ENCODE assay signal across 37 cellular contexts in the genomic region with DNA sequence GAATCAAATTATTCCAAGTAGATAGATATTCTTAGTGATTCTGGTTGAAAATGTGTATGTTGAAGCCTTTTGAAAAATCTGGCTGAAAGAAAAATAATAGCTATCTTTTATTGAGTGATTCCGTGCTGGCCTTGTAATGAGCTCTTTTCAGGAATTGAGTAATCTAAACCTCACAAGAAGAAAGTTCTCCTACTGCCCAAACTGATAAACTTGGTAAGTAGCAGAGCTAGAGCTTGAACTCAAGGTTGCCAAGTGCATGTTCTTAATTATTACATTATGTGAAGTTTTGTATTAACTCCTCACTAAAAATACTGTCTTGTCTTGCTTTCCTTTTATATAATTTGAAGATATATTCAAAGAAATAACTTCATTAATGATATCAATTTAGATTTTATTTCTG. TPM values are rescaled to one million over a fixed set of nuclear protein-coding genes. Genes with fewer than 3 reads are reported as not detected.
"Had no signal": no experiment of that assay in that cellular context is flagged by ENCODE, and none has a peak within 500 bp of the region (broad histone marks: within the 10 kb centered on the region; RNA-seq: fewer than 3 reads in every experiment).

No MANE protein-coding gene starts in this region.

- H3K9me3 ChIP-seq: MG63, SJSA1 had no signal

- H3K36me3 ChIP-seq: MG63, SJSA1 had no signal

- H3K27me3 ChIP-seq: MG63, SJSA1 had no signal

- H3K4me1 Mint-ChIP-seq: activated B cell treated with CpG ODN at 0.5 μM for 24 hours had no signal

- H3K4me3 ChIP-seq: MG63, PC-9, SJSA1 had no signal

- DNase-seq: activated B cell treated with CpG ODN at 0.5 μM for 24 hours; activated CD4-positive, alpha-beta memory T cell treated with anti-CD3 and anti-CD28 coated beads for 36 hours; activated CD4-positive, alpha-beta T cell treated with anti-CD3 and anti-CD28 coated beads for 4 hours; activated CD4-positive, alpha-beta T cell treated with anti-CD3 and anti-CD28 coated beads, Interleukin-2, amount 50 U/mL, for 1 hour; activated CD4-positive, CD25-positive, alpha-beta regulatory T cell treated with anti-CD3 and anti-CD28 coated beads, Interleukin-2, amount 50 U/mL, for 72 hours; activated CD8-positive, alpha-beta memory T cell treated with anti-CD3 and anti-CD28 coated beads, Interleukin-2, amount 50 U/mL, for 4 hours; activated gamma-delta T cell treated with Interleukin-2 at 50 U/mL for 16 hours; activated naive CD4-positive, alpha-beta T cell treated with anti-CD3 and anti-CD28 coated beads for 36 hours; activated T-cell treated with anti-CD3 and anti-CD28 coated beads for 4 hours; activated T-cell treated with anti-CD3 and anti-CD28 coated beads, Interleukin-2, amount 50 U/mL, for 4 hours; anterior cingulate cortex; central memory CD4-positive, alpha-beta T cell; Kasumi-1; KG1; MG63; NCI-H1092 treated with DMSO at 0.1 percent for 48 hours; NCI-H1417; NCI-H146; NCI-H187; NCI-H2029 treated with DMSO at 0.1 percent for 48 hours; NCI-H2107; NCI-H2171; NCI-H510A; NCI-H526; NCI-H748 treated with DMSO at 0.1 percent for 48 hours; NK-92 treated with Interleukin-12 subunit alpha and Interleukin-12 subunit beta, amount 100 ng/mL, for 24 hours; PC-9; Right ventricle myocardium superior; SW 1271; T-helper 1 cell; T-helper 2 cell; T-helper 9 cell had no signal

- H3K27ac ChIP-seq: PC-9, SJSA1, VCaP had no signal

- H3K36me3 Mint-ChIP-seq: activated CD4-positive, alpha-beta memory T cell treated with anti-CD3 and anti-CD28 coated beads for 36 hours; activated naive CD4-positive, alpha-beta T cell treated with anti-CD3 and anti-CD28 coated beads, Interleukin-2, amount 50 U/mL, for 72 hours; brain had no signal

- H3K27me3 Mint-ChIP-seq: activated B cell treated with CpG ODN at 0.5 μM for 24 hours; activated CD4-positive, alpha-beta memory T cell treated with anti-CD3 and anti-CD28 coated beads for 36 hours had no signal

- H3K4me3 Mint-ChIP-seq: activated B cell treated with CpG ODN at 0.5 μM for 24 hours; activated CD4-positive, alpha-beta memory T cell treated with anti-CD3 and anti-CD28 coated beads for 36 hours; activated naive CD4-positive, alpha-beta T cell treated with anti-CD3 and anti-CD28 coated beads for 36 hours; activated T-cell treated with anti-CD3 and anti-CD28 coated beads, Interleukin-2, amount 50 U/mL, for 4 hours; activated T-helper 1 cell treated with anti-CD3 and anti-CD28 coated beads, Interleukin-12 subunit alpha, Interleukin-12 subunit beta, Interleukin-2, Interleukin-4 antibody, amounts not matched to agents 30 ng/mL and 10 ng/mL and 1 ng/mL, durations not matched to agents 14 hours and 24 hours and 36 hours had no signal

- ATAC-seq: activated naive CD4-positive, alpha-beta T cell treated with anti-CD3 and anti-CD28 coated beads, Interleukin-2, amount 50 U/mL, for 72 hours; activated T-cell treated with anti-CD3 and anti-CD28 coated beads, Interleukin-2, amount 50 U/mL, for 4 hours had no signal

- H3K4me1 ChIP-seq: SJSA1 had no signal

- H3K9me3 Mint-ChIP-seq: activated B cell treated with CpG ODN at 0.5 μM for 24 hours; activated CD4-positive, alpha-beta memory T cell treated with anti-CD3 and anti-CD28 coated beads for 36 hours; activated naive CD4-positive, alpha-beta T cell treated with anti-CD3 and anti-CD28 coated beads for 36 hours; activated naive CD4-positive, alpha-beta T cell treated with anti-CD3 and anti-CD28 coated beads, Interleukin-2, amount 50 U/mL, for 72 hours; activated T-cell treated with anti-CD3 and anti-CD28 coated beads, Interleukin-2, amount 50 U/mL, for 4 hours; activated T-helper 1 cell treated with anti-CD3 and anti-CD28 coated beads, Interleukin-12 subunit alpha, Interleukin-12 subunit beta, Interleukin-2, Interleukin-4 antibody, amounts not matched to agents 30 ng/mL and 10 ng/mL and 1 ng/mL, durations not matched to agents 14 hours and 24 hours and 36 hours; brain had no signal

- H3K27ac Mint-ChIP-seq: activated B cell treated with CpG ODN at 0.5 μM for 24 hours; activated CD4-positive, alpha-beta memory T cell treated with anti-CD3 and anti-CD28 coated beads for 36 hours; activated naive CD4-positive, alpha-beta T cell treated with anti-CD3 and anti-CD28 coated beads for 36 hours; activated naive CD4-positive, alpha-beta T cell treated with anti-CD3 and anti-CD28 coated beads, Interleukin-2, amount 50 U/mL, for 72 hours; activated T-helper 1 cell treated with anti-CD3 and anti-CD28 coated beads, Interleukin-12 subunit alpha, Interleukin-12 subunit beta, Interleukin-2, Interleukin-4 antibody, amounts not matched to agents 30 ng/mL and 10 ng/mL and 1 ng/mL, durations not matched to agents 14 hours and 24 hours and 36 hours had no signal

RNA-seq across cellular contexts. Expression of a gene that starts 1.6 kb away (rescaled TPM):
- total RNA-seq: activated B cell treated with CpG ODN at 0.5 μM for 24 hours; activated CD4-positive, alpha-beta memory T cell treated with anti-CD3 and anti-CD28 coated beads for 36 hours; activated naive CD4-positive, alpha-beta T cell treated with anti-CD3 and anti-CD28 coated beads for 36 hours; activated naive CD4-positive, alpha-beta T cell treated with anti-CD3 and anti-CD28 coated beads, Interleukin-2, amount 50 U/mL, for 72 hours; activated T-cell treated with anti-CD3 and anti-CD28 coated beads, Interleukin-2, amount 50 U/mL, for 4 hours; activated T-helper 1 cell treated with anti-CD3 and anti-CD28 coated beads, Interleukin-12 subunit alpha, Interleukin-12 subunit beta, Interleukin-2, Interleukin-4 antibody, amounts not matched to agents 30 ng/mL and 10 ng/mL and 1 ng/mL, durations not matched to agents 14 hours and 24 hours and 36 hours had no signal
